ENCODE assay signal across 8 cellular contexts in genomic region chr1:20786310-20787099, GRCh38. TPM values are rescaled to one million over a fixed set of nuclear protein-coding genes. Genes with fewer than 3 reads are reported as not detected.
DNase-seq lines count a peak whose midpoint lies in the region; ATAC-seq and TF ChIP-seq lines count a peak whose summit lies in the region.

No MANE protein-coding gene starts in this region.

- H3K27ac Mint-ChIP-seq in endothelial cell (ENCODE audit: unreplicated experiment) = peak overlapping the region; percentile 96
- peak overlapping the region; percentile 98 for H3K27ac Mint-ChIP-seq in mesothelial cell of epicardium

- peaks cover 17% of the 10 kb centered on the region for H3K27me3 Mint-ChIP-seq in endothelial cell (ENCODE audit: unreplicated experiment)
- no peaks in the 10 kb centered on the region for H3K27me3 Mint-ChIP-seq in mesothelial cell of epicardium (ENCODE audit: low read depth)

- peak overlapping the region; percentile 98 for H3K4me3 ChIP-seq in HUES48 (ENCODE audit: low read depth, low read length)
- H3K4me3 ChIP-seq in NT2/D1 (ENCODE audit: insufficient read length, low read depth) = peak overlapping the region; percentile 81

- H3K4me1 ChIP-seq in HUES48 (ENCODE audit: control insufficient read depth, insufficient read depth, low read length) (peaks cover 6% of the 10 kb centered on the region), NT2/D1 (ENCODE audit: insufficient read depth, insufficient read length) (no peaks in the 10 kb centered on the region)

- H3K36me3 ChIP-seq in HUES48 (ENCODE audit: control insufficient read depth, insufficient read depth, low read length) (no peaks in the 10 kb centered on the region), NT2/D1 (ENCODE audit: insufficient read depth, insufficient read length, low read length) (peaks cover 4% of the 10 kb centered on the region)

- in situ Hi-C loops in Caki2 (cut with HindIII; ENCODE audit: low pct_unique_long_range_greater_than_20kb, low sequenced_read_pairs) = no loop called here

- H3K36me3 Mint-ChIP-seq in endothelial cell (ENCODE audit: low read depth, unreplicated experiment) (peaks cover 11% of the 10 kb centered on the region), mesothelial cell of epicardium (no peaks in the 10 kb centered on the region)

- H3K4me3 Mint-ChIP-seq in endothelial cell (ENCODE audit: unreplicated experiment) (peak overlapping the region; percentile 99), mesothelial cell of epicardium (peak overlapping the region; percentile 100)

- H3K4me1 Mint-ChIP-seq in endothelial cell (ENCODE audit: unreplicated experiment) (peaks cover 22% of the 10 kb centered on the region), mesothelial cell of epicardium (peaks cover 25% of the 10 kb centered on the region)

- H3K27ac ChIP-seq in HUES48 (ENCODE audit: low read depth, low read length) = peak overlapping the region; percentile 98

- peak; percentile 75 for ATAC-seq in GM21423 (IDR thresholded peaks at IDR 0.05; ENCODE audit: unreplicated experiment)

- no peak for TF ChIP-seq CTCF in endothelial cell (IDR thresholded peaks at IDR 0.05; ENCODE audit: unreplicated experiment)
- no peak for TF ChIP-seq CTCF in mesothelial cell of epicardium (IDR thresholded peaks at IDR 0.05; ENCODE audit: unreplicated experiment)

- peak overlapping the region; percentile 97 for H3K9ac ChIP-seq in HUES48 (ENCODE audit: low read depth, low read length)
- H3K9ac ChIP-seq in NT2/D1 (ENCODE audit: insufficient read length, low read depth) = peak overlapping the region; percentile 99

- DNase-seq in Caki2 (ENCODE audit: low read depth) (peak; percentile 98), NT2/D1 (ENCODE audit: low read depth, low spot score) (peak; percentile 90), endothelial cell (ENCODE audit: low spot score) (peak; percentile 96), mesothelial cell of epicardium (ENCODE audit: low spot score in 2 of 2, unreplicated experiment in 2 of 2) (peak; percentile 93 to 98)
- peak; percentile 97 for DNase-seq in activated CD8-positive, alpha-beta memory T cell treated with anti-CD3 and anti-CD28 coated beads, Interleukin-2, amount 50 U/mL, for 4 hours
- DNase-seq in stimulated activated CD8-positive, alpha-beta memory T cell treated with anti-CD3 and anti-CD28 coated beads, Interleukin-15, amount 100 ng/mL, for 4 hours (ENCODE audit: low read depth in 2 of 2) = peak; percentile 89 to 95

- H3K27me3 ChIP-seq in HUES48 (ENCODE audit: control insufficient read depth, insufficient read depth, low read length) = no peaks in the 10 kb centered on the region
- H3K27me3 ChIP-seq in NT2/D1 (ENCODE audit: insufficient read depth, insufficient read length) = no peaks in the 10 kb centered on the region

- H3K9me3 ChIP-seq in HUES48 (ENCODE audit: control insufficient read depth, insufficient read depth, low read length) (no peaks in the 10 kb centered on the region), NT2/D1 (ENCODE audit: insufficient read depth, low read length) (no peaks in the 10 kb centered on the region)

- no peaks in the 10 kb centered on the region for H3K9me3 Mint-ChIP-seq in endothelial cell (ENCODE audit: unreplicated experiment)
- H3K9me3 Mint-ChIP-seq in mesothelial cell of epicardium = no peaks in the 10 kb centered on the region

RNA-seq across cellular contexts. Expression of gene HP1BP3, which starts 0.6 kb away (rescaled TPM):
- total RNA-seq in Caki2 (2014; rRNA removed; shearing (Covaris generic); ENCODE audit: low replicate concordance) = 192 and 242 TPM in 2 replicates
- total RNA-seq in endothelial cell (ENCODE audit: unreplicated experiment) = 164 TPM
- total RNA-seq in mesothelial cell of epicardium = 262 to 270 TPM (median 269 TPM) in 3 replicates

RNA-seq across cellular contexts. Expression of gene SH2D5, which starts 54.0 kb away (rescaled TPM):
- 9.4 and 9.8 TPM in 2 replicates for total RNA-seq in Caki2 (2014; rRNA removed; shearing (Covaris generic); ENCODE audit: low replicate concordance)
- total RNA-seq in endothelial cell (ENCODE audit: unreplicated experiment) (0.26 TPM), mesothelial cell of epicardium (0.45 to 0.90 TPM (median 0.49 TPM) in 3 replicates)

Comparison
In these comparisons a context has a peak if more than half of its experiments do, and no peak if none do; other contexts are left out.
1. Peak in every context shown above with its lines: DNase-seq, ATAC-seq, H3K4me3 ChIP-seq and H3K27ac ChIP-seq.